ENCODE assay signal across 10 cellular contexts in the genomic region with DNA sequence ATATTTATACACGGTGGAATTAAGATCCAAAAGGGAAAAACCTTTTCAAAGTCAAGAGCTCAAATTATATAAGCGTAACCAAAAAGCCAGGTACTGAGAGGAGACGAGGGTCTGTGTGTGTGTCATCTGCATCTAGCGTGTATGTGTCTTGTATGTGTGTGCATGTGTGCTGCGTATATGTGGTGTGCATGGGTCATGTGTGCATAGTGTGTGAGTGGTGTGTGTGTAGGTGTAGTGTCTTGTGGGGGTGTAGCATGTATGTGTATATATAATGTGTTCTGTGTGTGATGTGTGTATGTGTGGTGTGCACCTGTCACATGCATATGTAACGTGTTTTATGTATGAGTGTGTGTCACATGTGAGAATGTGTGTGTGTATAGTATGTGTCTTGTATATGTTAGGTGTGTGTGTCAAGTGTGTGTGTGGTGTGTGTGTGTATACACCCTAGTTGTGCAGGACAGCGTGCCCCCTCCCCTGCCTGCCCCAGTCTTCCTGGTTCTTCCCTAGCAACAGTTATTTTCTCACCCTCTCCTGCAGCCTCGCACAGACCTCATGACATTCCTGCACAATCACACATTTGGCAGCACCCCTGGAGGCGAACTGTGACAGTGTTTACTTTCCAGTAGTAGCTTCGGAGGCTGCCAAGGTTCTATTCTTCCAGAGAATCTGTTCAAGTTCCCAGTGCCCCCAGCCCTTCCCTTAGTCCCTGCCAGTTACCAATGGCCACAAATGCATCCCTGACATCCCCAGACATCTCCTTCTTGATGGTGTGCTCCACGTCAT. TPM values are rescaled to one million over a fixed set of nuclear protein-coding genes. Genes with fewer than 3 reads are reported as not detected.
DNase-seq lines count a peak whose midpoint lies in the region; ATAC-seq, FAIRE-seq and TF ChIP-seq lines count a peak whose summit lies in the region.
"Had no signal": no experiment of that assay in that cellular context is flagged by ENCODE, and none has a peak within 500 bp of the region (broad histone marks: within the 10 kb centered on the region; RNA-seq: fewer than 3 reads in every experiment).

No MANE protein-coding gene starts in this region.

- TF ChIP-seq POLR2A in prostate gland (IDR thresholded peaks at IDR 0.05), result no peak

- intact Hi-C loops in prostate gland (cut with DNase I), result loop anchor here (5.0 kb wide), 1 partner anchor 101 kb away; no protein-coding TSS in a partner anchor

- peaks cover 86% of the 10 kb centered on the region for H3K36me3 ChIP-seq in CD8-positive, alpha-beta memory T cell (ENCODE audit: insufficient read depth, low read length)
- H3K36me3 ChIP-seq in astrocyte (ENCODE audit: insufficient read depth, low read length) (peaks cover 51% of the 10 kb centered on the region), cardiac muscle cell (peaks cover 83% of the 10 kb centered on the region), prostate gland (no peaks in the 10 kb centered on the region)

- H3K4me3 Mint-ChIP-seq in CD8-positive, alpha-beta memory T cell, result no peak overlapping the region
- no peak overlapping the region for H3K4me3 Mint-ChIP-seq in astrocyte (ENCODE audit: unreplicated experiment)
- H3K4me3 Mint-ChIP-seq: activated naive CD8-positive, alpha-beta T cell treated with anti-CD3 and anti-CD28 coated beads, Interleukin-2, amount 10 ng/mL, durations not matched to agents 7 days and 5 days had no signal

- FAIRE-seq in astrocyte (lab: Jason Lieb, UNC), result no peak
- FAIRE-seq: TTC549 had no signal

- peak overlapping the region in 7 of 8 donors; percentile 36 to 89 (median 48) for H3K27ac Mint-ChIP-seq in CD8-positive, alpha-beta memory T cell
- H3K27ac Mint-ChIP-seq in astrocyte (ENCODE audit: unreplicated experiment), result no peak overlapping the region
- H3K27ac Mint-ChIP-seq: activated naive CD8-positive, alpha-beta T cell treated with anti-CD3 and anti-CD28 coated beads, Interleukin-2, amount 10 ng/mL, durations not matched to agents 7 days and 5 days had no signal

- H3K9me3 ChIP-seq in CD8-positive, alpha-beta memory T cell (ENCODE audit: low read length), result no peaks in the 10 kb centered on the region
- no peaks in the 10 kb centered on the region for H3K9me3 ChIP-seq in astrocyte (ENCODE audit: insufficient read depth, low read depth, low read length)
- no peaks in the 10 kb centered on the region for H3K9me3 ChIP-seq in cardiac muscle cell (ENCODE audit: low read depth)
- H3K9me3 ChIP-seq in prostate gland, result no peaks in the 10 kb centered on the region

- H4K20me1 ChIP-seq in astrocyte (ENCODE audit: insufficient read depth, low read length), result peaks cover 70% of the 10 kb centered on the region

- TF ChIP-seq CTCF in astrocyte (IDR thresholded peaks at IDR 0.05; ENCODE audit: insufficient read depth, low read depth, low read length) (no peak), cardiac muscle cell (IDR thresholded peaks at IDR 0.05; ENCODE audit: low read depth, low read length) (peak; percentile 7), prostate gland (IDR thresholded peaks at IDR 0.05) (no peak)

- POLR2A ChIA-PET in CD8-positive, alpha-beta memory T cell (lab: Charles Lee), result no interaction called here

- H3K4me1 ChIP-seq in CD8-positive, alpha-beta memory T cell (ENCODE audit: insufficient read depth, low read length), result no peaks in the 10 kb centered on the region
- H3K4me1 ChIP-seq in astrocyte (ENCODE audit: insufficient read depth, low read length) (peaks cover 6% of the 10 kb centered on the region), cardiac muscle cell (ENCODE audit: low read depth) (no peaks in the 10 kb centered on the region), prostate gland (replicated peaks) (no peaks in the 10 kb centered on the region)

- DNase-seq in CD8-positive, alpha-beta memory T cell, result peak in 1 of 5 donors; percentile 15
- peak; percentile 58 for DNase-seq in astrocyte (ENCODE audit: low read depth)
- peak in 1 of 2 donors; percentile 71 for DNase-seq in cardiac muscle cell (ENCODE audit: low read depth in 1 of 2, low spot score in 1 of 2)
- DNase-seq in prostate gland (ENCODE audit: low spot score), result peak; percentile 52
- DNase-seq in cerebellar nuclear complex (lab: John Stamatoyannopoulos, UW), result no peak
- DNase-seq: activated naive CD8-positive, alpha-beta T cell treated with anti-CD3 and anti-CD28 coated beads, Interleukin-2, amount 10 ng/mL, durations not matched to agents 7 days and 5 days had no signal

- no peak overlapping the region for H3K27ac ChIP-seq in CD8-positive, alpha-beta memory T cell (ENCODE audit: low read depth, low read length)
- peak overlapping the region; percentile 37 for H3K27ac ChIP-seq in astrocyte (ENCODE audit: low read depth, low read length)
- peak overlapping the region; percentile 9 for H3K27ac ChIP-seq in cardiac muscle cell
- peak overlapping the region in 1 of 2 donors; percentile 31 for H3K27ac ChIP-seq in prostate gland

- H3K4me1 Mint-ChIP-seq in CD8-positive, alpha-beta memory T cell, result peaks cover 4 to 10% (median 4%) of the 10 kb centered on the region in 3 donors
- H3K4me1 Mint-ChIP-seq in astrocyte (ENCODE audit: low read depth, unreplicated experiment), result no peaks in the 10 kb centered on the region

- no peaks in the 10 kb centered on the region for H3K9me3 Mint-ChIP-seq in CD8-positive, alpha-beta memory T cell
- H3K9me3 Mint-ChIP-seq in astrocyte (ENCODE audit: unreplicated experiment), result no peaks in the 10 kb centered on the region
- H3K9me3 Mint-ChIP-seq: activated naive CD8-positive, alpha-beta T cell treated with anti-CD3 and anti-CD28 coated beads, Interleukin-2, amount 10 ng/mL, durations not matched to agents 7 days and 5 days had no signal

- ATAC-seq in HG02870 (IDR thresholded peaks at IDR 0.05; ENCODE audit: unreplicated experiment) (no peak), GM19395 (IDR thresholded peaks at IDR 0.05; ENCODE audit: unreplicated experiment) (no peak), GM18519 (IDR thresholded peaks at IDR 0.05; ENCODE audit: low FRiP score, unreplicated experiment) (no peak)

- WGBS in prostate gland, result 64% methylated on average over 11 of the region's 11 CpGs

- H2AFZ ChIP-seq in astrocyte (ENCODE audit: low read depth, low read length), result no peak overlapping the region

- H3K4me3 ChIP-seq in CD8-positive, alpha-beta memory T cell (ENCODE audit: low read length), result no peak overlapping the region
- H3K4me3 ChIP-seq in astrocyte (ENCODE audit: insufficient read depth, low read depth, low read length) (no peak overlapping the region), cardiac muscle cell (no peak overlapping the region), prostate gland (no peak overlapping the region)

- H3K27me3 ChIP-seq in CD8-positive, alpha-beta memory T cell (ENCODE audit: insufficient read depth, low read length, poor library complexity, severe bottlenecking), result no peaks in the 10 kb centered on the region
- no peaks in the 10 kb centered on the region for H3K27me3 ChIP-seq in astrocyte (ENCODE audit: insufficient read depth, low read length)
- H3K27me3 ChIP-seq in cardiac muscle cell, result no peaks in the 10 kb centered on the region
- no peaks in the 10 kb centered on the region for H3K27me3 ChIP-seq in prostate gland (replicated peaks; ENCODE audit: insufficient read depth)

- H3K27me3 Mint-ChIP-seq in CD8-positive, alpha-beta memory T cell, result no peaks in the 10 kb centered on the region
- H3K27me3 Mint-ChIP-seq in astrocyte (ENCODE audit: low read depth, unreplicated experiment), result no peaks in the 10 kb centered on the region
- H3K27me3 Mint-ChIP-seq: activated naive CD8-positive, alpha-beta T cell treated with anti-CD3 and anti-CD28 coated beads, Interleukin-2, amount 10 ng/mL, durations not matched to agents 7 days and 5 days had no signal

- no peak overlapping the region for H3K9ac ChIP-seq in astrocyte (ENCODE audit: low read length)

- no peaks in the 10 kb centered on the region for H3K79me2 ChIP-seq in astrocyte (ENCODE audit: insufficient read depth, low read length)

- CTCF ChIA-PET in CD8-positive, alpha-beta memory T cell (lab: Charles Lee), result interaction anchor here (3.9 kb wide), 1 partner anchor 56 kb away, joined by 17 read pairs; no protein-coding TSS in a partner anchor

- no peak overlapping the region for H3K4me2 ChIP-seq in astrocyte (ENCODE audit: low read length)

- peaks cover 14 to 95% (median 25%) of the 10 kb centered on the region in 3 donors for H3K36me3 Mint-ChIP-seq in CD8-positive, alpha-beta memory T cell
- H3K36me3 Mint-ChIP-seq in astrocyte (ENCODE audit: low read depth, unreplicated experiment), result peaks cover 17% of the 10 kb centered on the region

RNA-seq across cellular contexts. Expression of a gene that starts 27.1 kb away (rescaled TPM):
- total RNA-seq in CD8-positive, alpha-beta memory T cell, result 100 to 1,000 TPM; 212 to 213 TPM
- 62.4 TPM for polyA plus RNA-seq in CD8-positive, alpha-beta memory T cell
- 98.5 and 119 TPM in 2 replicates for total RNA-seq in astrocyte
- total RNA-seq in cardiac muscle cell, result 134 and 147 TPM in 2 replicates
- polyA plus RNA-seq in cardiac muscle cell, result 94.9 and 104 TPM in 2 replicates
- total RNA-seq in prostate gland, result 10 to 100 TPM; 61.9 to 81.6 TPM

RNA-seq across cellular contexts. Expression of a gene that starts 49.6 kb away (rescaled TPM):
- 100 to 1,000 TPM; 452 to 459 TPM for total RNA-seq in CD8-positive, alpha-beta memory T cell
- polyA plus RNA-seq in CD8-positive, alpha-beta memory T cell, result 351 TPM
- total RNA-seq in astrocyte (320 and 349 TPM in 2 replicates), cardiac muscle cell (628 and 658 TPM in 2 replicates), prostate gland (100 to 1,000 TPM in 1 of 2 donors, 10 to 100 TPM in 1; 85.7 to 184 TPM)
- 404 and 448 TPM in 2 replicates for polyA plus RNA-seq in cardiac muscle cell

Comparison
In these comparisons a context has a peak if more than half of its experiments do, and no peak if none do; other contexts are left out.
1. DNase-seq: peak in astrocyte (single experiment) and prostate gland (single experiment); none in cerebellar nuclear complex (0 of 2).